Comparison of ENCODE assay signal across 19 cellular contexts in the genomic region with DNA sequence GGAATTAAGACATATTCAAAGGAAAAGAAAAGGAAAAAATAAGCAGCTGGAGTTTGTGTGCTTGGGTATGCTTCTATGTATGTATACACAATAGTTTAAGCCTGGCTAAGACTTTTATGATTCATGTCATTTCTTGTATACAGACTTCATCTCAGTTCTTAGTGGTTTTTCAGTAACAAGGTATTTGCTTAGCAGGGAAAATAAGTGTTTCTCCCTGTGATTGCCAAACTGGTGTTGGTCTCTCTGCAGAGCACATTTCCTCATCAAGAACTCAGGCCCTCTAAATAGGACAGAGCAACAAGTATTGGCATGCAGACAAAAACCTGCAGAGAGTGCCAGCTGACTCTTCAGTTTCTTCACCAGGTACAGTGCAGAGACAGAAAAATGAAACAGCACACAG.
A peak's percentile ranks its signal among the peaks of the same experiment; 100 is the strongest.
DNase-seq lines count a peak whose midpoint lies in the region; ATAC-seq and TF ChIP-seq lines count a peak whose summit lies in the region.
"Had no signal": no experiment of that assay in that cellular context is flagged by ENCODE, and none has a peak within 500 bp of the region (broad histone marks: within the 10 kb centered on the region; RNA-seq: fewer than 3 reads in every experiment).

No MANE protein-coding gene starts in this region.

- no peak overlapping the region for H2AFZ ChIP-seq in fibroblast of lung (ENCODE audit: low read length)

- no peak overlapping the region for H3K27ac ChIP-seq in fibroblast of lung (ENCODE audit: insufficient read depth, low read length)
- no peak overlapping the region for H3K27ac ChIP-seq in CD8-positive, alpha-beta memory T cell (ENCODE audit: low read depth, low read length)
- H3K27ac ChIP-seq: breast epithelium, C4-2B, ovary had no signal

- no peaks in the 10 kb centered on the region for H3K79me2 ChIP-seq in fibroblast of lung (ENCODE audit: control insufficient read depth, insufficient read depth, low read length)

- DNase-seq in GM04503 (ENCODE audit: low read depth) (peak; percentile 25), NCI-H69 (lab: John Stamatoyannopoulos, UW) (peak; percentile 5), fibroblast of lung (ENCODE audit: low read depth in 2 of 2) (peak; percentile 42 to 80), pons (ENCODE audit: low spot score) (peak; percentile 37), head of caudate nucleus (no peak), DMS53 (lab: John Stamatoyannopoulos, UW) (no peak)
- no peak for DNase-seq in CD8-positive, alpha-beta memory T cell
- DNase-seq: activated CD8-positive, alpha-beta memory T cell treated with anti-CD3 and anti-CD28 coated beads, Interleukin-2, amount 50 U/mL, for 4 hours; activated naive CD4-positive, alpha-beta T cell treated with anti-CD3 and anti-CD28 coated beads, Interleukin-2, amount 50 U/mL, for 16 hours; DND-41; effector memory CD8-positive, alpha-beta T cell; KG1; NCI-H1436 treated with DMSO at 0.1 percent for 48 hours; NCI-H526 treated with DMSO at 0.1 percent for 48 hours; ovary; T-helper 1 cell had no signal

- H3K9ac ChIP-seq in fibroblast of lung (ENCODE audit: insufficient read depth, low read length) = no peak overlapping the region

- no peaks in the 10 kb centered on the region for H3K4me1 ChIP-seq in fibroblast of lung (ENCODE audit: control insufficient read depth, extremely low read depth, insufficient read depth, low read length)
- H3K4me1 ChIP-seq in CD8-positive, alpha-beta memory T cell (ENCODE audit: insufficient read depth, low read length) = no peaks in the 10 kb centered on the region
- H3K4me1 ChIP-seq: breast epithelium had no signal

- POLR2A ChIA-PET in CD8-positive, alpha-beta memory T cell (lab: Charles Lee) = no interaction called here

- no peaks in the 10 kb centered on the region for H3K36me3 Mint-ChIP-seq in CD8-positive, alpha-beta memory T cell

- TF ChIP-seq CTCF in fibroblast of lung (conservative IDR thresholded peaks at IDR 0.05 in 1 of 2, IDR thresholded peaks at IDR 0.05 in 1 of 2; ENCODE audit: low read depth in 1 of 2, low read length in 2 of 2) = no peak

- no peaks in the 10 kb centered on the region for H3K27me3 ChIP-seq in fibroblast of lung (ENCODE audit: control insufficient read depth, insufficient read depth, low read length)
- no peaks in the 10 kb centered on the region for H3K27me3 ChIP-seq in CD8-positive, alpha-beta memory T cell (ENCODE audit: insufficient read depth, low read length, poor library complexity, severe bottlenecking)
- H3K27me3 ChIP-seq: breast epithelium, ovary had no signal

- no peak overlapping the region for H3K4me3 ChIP-seq in fibroblast of lung (replicated peaks in 1 of 4; ENCODE audit: control extremely low read depth in 1 of 4, insufficient read depth in 1 of 4, low read depth in 3 of 4, low read length in 4 of 4)
- H3K4me3 ChIP-seq in CD8-positive, alpha-beta memory T cell (ENCODE audit: low read length) = no peak overlapping the region
- H3K4me3 ChIP-seq: breast epithelium, ovary had no signal

- CTCF ChIA-PET in CD8-positive, alpha-beta memory T cell (lab: Charles Lee) = no interaction called here

- no peaks in the 10 kb centered on the region for H3K27me3 Mint-ChIP-seq in CD8-positive, alpha-beta memory T cell
- H3K27me3 Mint-ChIP-seq: effector memory CD8-positive, alpha-beta T cell had no signal

- no peak overlapping the region for H3K4me3 Mint-ChIP-seq in CD8-positive, alpha-beta memory T cell
- H3K4me3 Mint-ChIP-seq: effector memory CD8-positive, alpha-beta T cell had no signal

- no peaks in the 10 kb centered on the region for H3K9me3 ChIP-seq in fibroblast of lung (ENCODE audit: control insufficient read depth, insufficient read depth, low read depth, low read length)
- no peaks in the 10 kb centered on the region for H3K9me3 ChIP-seq in CD8-positive, alpha-beta memory T cell (ENCODE audit: low read length)
- H3K9me3 ChIP-seq: breast epithelium, ovary had no signal

- no peak overlapping the region for H3K27ac Mint-ChIP-seq in CD8-positive, alpha-beta memory T cell
- H3K27ac Mint-ChIP-seq: effector memory CD8-positive, alpha-beta T cell had no signal

- intact Hi-C loops in head of caudate nucleus (cut with DNase I) = no loop called here

- no peaks in the 10 kb centered on the region for H3K4me1 Mint-ChIP-seq in CD8-positive, alpha-beta memory T cell

- H3K4me2 ChIP-seq in fibroblast of lung (ENCODE audit: extremely low read depth, insufficient read depth, low read length) = no peak overlapping the region

- H4K20me1 ChIP-seq in fibroblast of lung (ENCODE audit: control insufficient read depth, extremely low read depth, insufficient read depth, low read length) = no peaks in the 10 kb centered on the region

- peaks cover 2 to 30% (median 3%) of the 10 kb centered on the region in 5 donors for H3K9me3 Mint-ChIP-seq in CD8-positive, alpha-beta memory T cell

- H3K36me3 ChIP-seq in fibroblast of lung (ENCODE audit: control insufficient read depth, insufficient read depth, low read length) = no peaks in the 10 kb centered on the region
- no peaks in the 10 kb centered on the region for H3K36me3 ChIP-seq in CD8-positive, alpha-beta memory T cell (ENCODE audit: insufficient read depth, low read length)
- H3K36me3 ChIP-seq: breast epithelium, ovary had no signal

- ATAC-seq in HG03045 (IDR thresholded peaks at IDR 0.05; ENCODE audit: unreplicated experiment) = no peak
- ATAC-seq: effector memory CD8-positive, alpha-beta T cell had no signal

Comparison
In these comparisons a context has a peak if more than half of its experiments do, and no peak if none do; other contexts are left out.
1. DNase-seq: peak in GM04503 (single experiment), NCI-H69 (single experiment), fibroblast of lung (2 of 2) and pons (single experiment); none in CD8-positive, alpha-beta memory T cell (0 of 5), head of caudate nucleus (0 of 42) and DMS53 (single experiment).